10 cellular contexts compared by ENCODE assay signal in the genomic region with DNA sequence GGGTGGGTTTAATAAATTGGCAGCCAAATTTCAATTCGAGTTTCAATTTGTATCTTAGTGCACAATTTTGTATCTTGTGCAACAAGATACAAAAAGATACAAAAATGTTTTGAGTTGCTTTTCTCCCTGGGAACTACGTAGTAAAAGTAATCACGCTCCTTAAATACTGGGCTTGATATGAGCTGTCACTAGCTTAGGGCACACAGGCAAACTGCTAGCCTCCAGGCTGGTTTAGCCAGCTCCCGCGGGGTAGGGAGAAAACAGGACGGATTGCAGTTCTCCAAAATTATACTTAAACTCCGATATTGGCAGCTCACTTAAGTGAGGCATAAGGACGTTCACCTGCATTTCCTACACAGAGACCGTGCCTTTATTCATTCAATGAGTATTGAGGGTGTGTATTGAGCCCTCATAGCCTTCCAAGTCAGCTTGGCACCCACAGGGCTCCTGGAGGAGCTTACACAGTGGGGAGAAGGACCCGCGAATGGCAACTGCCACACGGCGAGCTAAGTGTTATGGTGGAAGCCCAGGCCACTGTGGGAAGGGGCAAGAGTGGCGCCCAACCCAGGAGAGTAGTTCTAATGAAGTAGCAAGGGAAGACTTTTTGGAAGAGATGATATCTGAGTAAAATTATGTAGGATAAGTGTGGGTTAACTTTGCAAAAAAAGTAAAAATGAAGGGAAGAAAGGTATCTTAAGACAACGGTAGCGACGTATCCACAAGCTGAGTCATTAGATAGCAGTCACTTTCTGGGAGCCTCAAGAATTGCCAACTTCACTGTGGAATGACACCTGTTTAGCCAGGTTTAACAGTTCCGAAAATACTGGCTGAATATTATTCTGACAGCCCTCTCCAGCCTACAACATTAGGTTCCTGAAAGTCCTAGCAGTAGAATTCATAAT. TPM values are rescaled to one million over a fixed set of nuclear protein-coding genes. Genes with fewer than 3 reads are reported as not detected.
DNase-seq lines count a peak whose midpoint lies in the region; ATAC-seq, FAIRE-seq and TF ChIP-seq lines count a peak whose summit lies in the region.
"Had no signal": no experiment of that assay in that cellular context is flagged by ENCODE, and none has a peak within 500 bp of the region (broad histone marks: within the 10 kb centered on the region; RNA-seq: fewer than 3 reads in every experiment).

No MANE protein-coding gene starts in this region.

- ATAC-seq in naive B cell (ENCODE audit: low read depth in 2 of 2), result no peak

- H2BK5ac ChIP-seq in H9 (ENCODE audit: insufficient read length, low read length), result no peak overlapping the region

- H2BK20ac ChIP-seq in H9 (ENCODE audit: low read depth, low read length, poor library complexity, severe bottlenecking), result no peak overlapping the region

- H3K27me3 ChIP-seq in BLaER1 (no peaks in the 10 kb centered on the region), H9 (ENCODE audit: insufficient read depth, low read length) (no peaks in the 10 kb centered on the region), astrocyte (ENCODE audit: insufficient read depth, low read length) (no peaks in the 10 kb centered on the region)

- H3K4me1 Mint-ChIP-seq in H9 (peaks cover 37 to 52% of the 10 kb centered on the region in 2 experiments), astrocyte (ENCODE audit: low read depth, unreplicated experiment) (peaks cover 17% of the 10 kb centered on the region), naive B cell (peaks cover 51 to 65% (median 58%) of the 10 kb centered on the region in 3 donors)

- peaks cover 3% of the 10 kb centered on the region for H3K23me2 ChIP-seq in H9 (ENCODE audit: insufficient read length, low read depth, low read length, poor library complexity, severe bottlenecking)

- no peak overlapping the region for H2BK15ac ChIP-seq in H9 (ENCODE audit: low read depth, low read length)

- no CpG with 5 or more reads among the region's 18 CpGs for WGBS in H9 (ENCODE audit: extremely low coverage, insufficient read length, low lambda C conversion rate)

- no peak overlapping the region for H3K56ac ChIP-seq in H9 (ENCODE audit: insufficient read length, low read depth, low read length)

- H3K36me3 Mint-ChIP-seq in H9 (ENCODE audit: insufficient read depth in 1 of 3, low read depth in 3 of 3), result peaks cover 0 to 13% (median 10%) of the 10 kb centered on the region in 3 experiments; a peak in 4 of 7 replicates
- H3K36me3 Mint-ChIP-seq in astrocyte (ENCODE audit: low read depth, unreplicated experiment), result peaks cover 3% of the 10 kb centered on the region
- no peaks in the 10 kb centered on the region for H3K36me3 Mint-ChIP-seq in naive B cell

- H2BK120ac ChIP-seq in H9 (ENCODE audit: low read depth, low read length, poor library complexity, severe bottlenecking), result no peak overlapping the region

- H3K36me3 ChIP-seq in BLaER1 (peaks cover 12% of the 10 kb centered on the region), astrocyte (ENCODE audit: insufficient read depth, low read length) (peaks cover 2% of the 10 kb centered on the region)

- no peak overlapping the region for H3K23ac ChIP-seq in H9 (ENCODE audit: insufficient read length, low read depth, low read length)

- H3K14ac ChIP-seq in H9 (ENCODE audit: insufficient read depth, low read length), result no peak overlapping the region

- no peaks in the 10 kb centered on the region for H3K9me3 ChIP-seq in BLaER1
- H3K9me3 ChIP-seq in H9 (ENCODE audit: control insufficient read depth, low read depth, low read length), result no peaks in the 10 kb centered on the region
- H3K9me3 ChIP-seq in astrocyte (ENCODE audit: insufficient read depth, low read depth, low read length), result no peaks in the 10 kb centered on the region

- no peaks in the 10 kb centered on the region for H3K79me1 ChIP-seq in H9 (ENCODE audit: insufficient read depth, low read depth, low read length, poor library complexity, severe bottlenecking)

- H3K79me2 ChIP-seq in H9 (ENCODE audit: insufficient read depth, low read length) (peaks cover 12% of the 10 kb centered on the region; the same call in 1 of the 2 replicates), astrocyte (ENCODE audit: insufficient read depth, low read length) (peaks cover 74% of the 10 kb centered on the region)

- no peak overlapping the region for H3K9ac ChIP-seq in BLaER1
- no peak overlapping the region for H3K9ac ChIP-seq in H9 (ENCODE audit: extremely low read depth, insufficient read length, low read length)
- H3K9ac ChIP-seq in astrocyte (ENCODE audit: low read length), result no peak overlapping the region

- no peak overlapping the region for H4K91ac ChIP-seq in H9 (ENCODE audit: insufficient read length, low read depth, low read length)

- no peak for DNase-seq in H9
- no peak for DNase-seq in astrocyte (ENCODE audit: low read depth)
- no peak for DNase-seq in naive B cell
- no peak for DNase-seq in NCI-H2029 treated with DMSO at 0.1 percent for 48 hours (lab: John Stamatoyannopoulos, UW)
- no peak for DNase-seq in NCI-H1105 (lab: John Stamatoyannopoulos, UW)
- no peak for DNase-seq in OCI-M2 (lab: John Stamatoyannopoulos, UW; ENCODE audit: unreplicated experiment)
- DNase-seq in stimulated activated CD8-positive, alpha-beta memory T cell treated with anti-CD3 and anti-CD28 coated beads, Interleukin-4, amount 100 ng/mL, for 48 hours, result no peak
- DNase-seq: NCI-H2171 had no signal

- H3K27ac Mint-ChIP-seq in H9 (peak overlapping the region in 1 of 3 experiments; percentile 12; a peak in 2 of 7 replicates), astrocyte (ENCODE audit: unreplicated experiment) (peak overlapping the region; percentile 1), naive B cell (peak overlapping the region in 5 of 6 donors; percentile 57 to 99 (median 85))

- H3K4me2 ChIP-seq in BLaER1, result peak overlapping the region; percentile 66
- H3K4me2 ChIP-seq in H9 (ENCODE audit: insufficient read depth, insufficient read length, low read length), result no peak overlapping the region
- H3K4me2 ChIP-seq in astrocyte (ENCODE audit: low read length), result no peak overlapping the region

- no peak for FAIRE-seq in astrocyte (lab: Jason Lieb, UNC)
- FAIRE-seq: TTC549 had no signal

- H3K27ac ChIP-seq in BLaER1 (no peak overlapping the region), H9 (ENCODE audit: insufficient read length, low read depth, low read length) (no peak overlapping the region), astrocyte (ENCODE audit: low read depth, low read length) (no peak overlapping the region)

- no peak overlapping the region for H2AK5ac ChIP-seq in H9 (ENCODE audit: insufficient read length, low read length)

- TF ChIP-seq CTCF in H9 (conservative IDR thresholded peaks at IDR 0.05) (no peak), astrocyte (IDR thresholded peaks at IDR 0.05; ENCODE audit: insufficient read depth, low read depth, low read length) (no peak)

- H3K27me3 Mint-ChIP-seq in H9 (ENCODE audit: low read depth) (no peaks in the 10 kb centered on the region), astrocyte (ENCODE audit: low read depth, unreplicated experiment) (no peaks in the 10 kb centered on the region), naive B cell (no peaks in the 10 kb centered on the region)

- no peak overlapping the region for H2AFZ ChIP-seq in H9 (ENCODE audit: low read length)
- H2AFZ ChIP-seq in astrocyte (ENCODE audit: low read depth, low read length), result no peak overlapping the region

- H3T11ph ChIP-seq in H9 (ENCODE audit: low read length), result no peak overlapping the region

- no peak overlapping the region for H2BK12ac ChIP-seq in H9 (ENCODE audit: insufficient read length, low read depth, low read length)

- no peak overlapping the region for H4K5ac ChIP-seq in H9 (ENCODE audit: insufficient read length, low read depth, low read length)

- H4K8ac ChIP-seq in H9 (replicated peaks; ENCODE audit: insufficient read length, low read depth, low read length), result no peak overlapping the region

- H3K4ac ChIP-seq in H9 (ENCODE audit: low read depth, low read length), result no peak overlapping the region

- H3K4me3 ChIP-seq in BLaER1, result no peak overlapping the region
- no peak overlapping the region for H3K4me3 ChIP-seq in astrocyte (ENCODE audit: insufficient read depth, low read depth, low read length)

- peak overlapping the region; percentile 78 to 86 for H3K4me3 Mint-ChIP-seq in H9
- peak overlapping the region; percentile 34 for H3K4me3 Mint-ChIP-seq in astrocyte (ENCODE audit: unreplicated experiment)
- peak overlapping the region; percentile 78 to 99 (median 88) for H3K4me3 Mint-ChIP-seq in naive B cell

- H3K9me3 Mint-ChIP-seq in H9 (no peaks in the 10 kb centered on the region), astrocyte (ENCODE audit: unreplicated experiment) (no peaks in the 10 kb centered on the region), naive B cell (no peaks in the 10 kb centered on the region)

- H4K20me1 ChIP-seq in BLaER1 (peaks cover 18% of the 10 kb centered on the region; the same call in 1 of the 2 replicates), H9 (ENCODE audit: control insufficient read depth, insufficient read depth, insufficient read length) (no peaks in the 10 kb centered on the region), astrocyte (ENCODE audit: insufficient read depth, low read length) (peaks cover 64% of the 10 kb centered on the region)

- H3K4me1 ChIP-seq in BLaER1 (peaks cover 68% of the 10 kb centered on the region), H9 (ENCODE audit: insufficient read depth, low read length) (no peaks in the 10 kb centered on the region), astrocyte (ENCODE audit: insufficient read depth, low read length) (peaks cover 9% of the 10 kb centered on the region)

- no peak overlapping the region for H3K18ac ChIP-seq in H9 (ENCODE audit: insufficient read length, low read depth, low read length)

RNA-seq across cellular contexts. Expression of gene EPC1, which starts 1.6 kb away (rescaled TPM):
- total RNA-seq in H9 (2021) (32.5 and 33.5 TPM in 2 replicates), astrocyte (25.7 and 26.3 TPM in 2 replicates)
- polyA plus RNA-seq in naive B cell (ENCODE audit: low read depth in 6 of 6), result 100 to 1,000 TPM in 3 of 6 donors, 10 to 100 TPM in 3; 74.8 to 137 (median 104) TPM

Comparison
In these comparisons a context has a peak if more than half of its experiments do, and no peak if none do; other contexts are left out.
1. H3K4me3 Mint-ChIP-seq: peak in every context shown above with its lines; median percentile 88 in naive B cell; 82 in H9; 34 in astrocyte.